Comparison of ENCODE assay signal across 19 cellular contexts in the genomic region with DNA sequence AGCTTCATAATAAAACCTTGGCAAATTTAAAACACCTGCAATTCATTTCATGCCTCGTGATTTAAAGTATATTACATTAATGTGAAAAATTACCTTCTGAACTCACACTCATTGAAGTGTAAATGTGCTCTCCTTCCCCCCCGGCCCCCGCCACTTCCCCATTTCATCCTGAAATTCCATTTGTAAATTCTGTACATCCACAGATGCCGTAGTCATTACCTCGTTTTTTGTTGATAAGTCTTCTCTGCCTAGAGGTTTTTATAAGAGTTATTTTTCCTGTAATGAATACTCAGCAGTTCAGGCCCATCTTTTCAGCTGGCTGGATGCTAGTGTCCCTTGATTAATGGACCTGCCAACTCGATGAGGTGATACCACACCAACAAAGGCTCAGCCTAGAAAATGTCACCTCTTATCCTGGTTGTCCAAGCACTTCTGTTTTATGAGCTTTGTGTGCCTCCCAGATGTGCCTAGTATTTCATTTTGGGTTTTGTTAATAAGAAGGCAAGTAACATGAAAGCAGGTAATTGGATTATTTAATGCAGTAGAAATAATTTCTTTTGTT.
DNase-seq lines count a peak whose midpoint lies in the region; FAIRE-seq lines count a peak whose summit lies in the region.
"Had no signal": no experiment of that assay in that cellular context is flagged by ENCODE, and none has a peak within 500 bp of the region (broad histone marks: within the 10 kb centered on the region; RNA-seq: fewer than 3 reads in every experiment).

No MANE protein-coding gene starts in this region.

- no peak for FAIRE-seq in RCC 7860 (lab: Jason Lieb, UNC)

- H3K4me1 Mint-ChIP-seq in activated T-cell treated with anti-CD3 and anti-CD28 coated beads, Interleukin-2, amount 50 U/mL, for 24 hours (ENCODE audit: low read depth), result peaks cover 8% of the 10 kb centered on the region

- peaks cover 15% of the 10 kb centered on the region for H3K27me3 Mint-ChIP-seq in activated T-cell treated with anti-CD3 and anti-CD28 coated beads, Interleukin-2, amount 50 U/mL, for 24 hours

- H3K4me3 Mint-ChIP-seq in activated T-cell treated with anti-CD3 and anti-CD28 coated beads, Interleukin-2, amount 50 U/mL, for 24 hours, result no peak overlapping the region
- H3K4me3 Mint-ChIP-seq: activated naive CD8-positive, alpha-beta T cell treated with anti-CD3 and anti-CD28 coated beads, Interleukin-2, amount 10 ng/mL, durations not matched to agents 7 days and 5 days; dendritic cell treated with granulocyte-macrophage colony-stimulating factor and Interleukin-4, amounts not matched to agents 40 ng/mL and 50 ng/mL, for 4 days; IgD-negative memory B cell; naive thymus-derived CD8-positive, alpha-beta T cell had no signal

- no peaks in the 10 kb centered on the region for H3K9me3 Mint-ChIP-seq in activated T-cell treated with anti-CD3 and anti-CD28 coated beads, Interleukin-2, amount 50 U/mL, for 24 hours
- H3K9me3 Mint-ChIP-seq: activated naive CD8-positive, alpha-beta T cell treated with anti-CD3 and anti-CD28 coated beads, Interleukin-2, amount 10 ng/mL, durations not matched to agents 7 days and 5 days; dendritic cell treated with granulocyte-macrophage colony-stimulating factor and Interleukin-4, amounts not matched to agents 40 ng/mL and 50 ng/mL, for 4 days; IgD-negative memory B cell; naive thymus-derived CD8-positive, alpha-beta T cell had no signal

- H3K27ac Mint-ChIP-seq in activated T-cell treated with anti-CD3 and anti-CD28 coated beads, Interleukin-2, amount 50 U/mL, for 24 hours, result no peak overlapping the region
- H3K27ac Mint-ChIP-seq: activated naive CD8-positive, alpha-beta T cell treated with anti-CD3 and anti-CD28 coated beads, Interleukin-2, amount 10 ng/mL, durations not matched to agents 7 days and 5 days; dendritic cell treated with granulocyte-macrophage colony-stimulating factor and Interleukin-4, amounts not matched to agents 40 ng/mL and 50 ng/mL, for 4 days; IgD-negative memory B cell; naive thymus-derived CD8-positive, alpha-beta T cell had no signal

- H3K36me3 Mint-ChIP-seq in activated T-cell treated with anti-CD3 and anti-CD28 coated beads, Interleukin-2, amount 50 U/mL, for 24 hours (ENCODE audit: low read depth), result no peaks in the 10 kb centered on the region
- H3K36me3 Mint-ChIP-seq: activated naive CD8-positive, alpha-beta T cell treated with anti-CD3 and anti-CD28 coated beads, Interleukin-2, amount 10 ng/mL, durations not matched to agents 7 days and 5 days; naive thymus-derived CD8-positive, alpha-beta T cell had no signal

- peak; percentile 34 for DNase-seq in EH (ENCODE audit: low read depth)
- peak; percentile 71 for DNase-seq in NCI-H1417 treated with DMSO at 0.1 percent for 48 hours (lab: John Stamatoyannopoulos, UW)
- DNase-seq in RCC 7860 (ENCODE audit: low spot score), result peak; percentile 7
- peak; percentile 96 for DNase-seq in left kidney (ENCODE audit: low read depth, low spot score)
- no peak for DNase-seq in activated gamma-delta T cell (lab: John Stamatoyannopoulos, UW)
- DNase-seq in NCI-H226, result no peak
- no peak for DNase-seq in activated T-cell treated with anti-CD3 and anti-CD28 coated beads, Interleukin-2, amount 50 U/mL, for 24 hours
- DNase-seq: activated naive CD8-positive, alpha-beta T cell treated with anti-CD3 and anti-CD28 coated beads, Interleukin-2, amount 10 ng/mL, durations not matched to agents 7 days and 5 days; activated T-cell treated with anti-CD3 and anti-CD28 coated beads, Interleukin-2, amount 50 U/mL, for 1 hour; Calu3; heart right ventricle; mammary epithelial cell; naive thymus-derived CD8-positive, alpha-beta T cell; NCI-H526 treated with DMSO at 0.1 percent for 48 hours; stimulated activated CD4-positive, alpha-beta T cell treated with anti-CD3 and anti-CD28 coated beads, Interleukin-4, amount 100 ng/mL, for 4 hours; stimulated activated CD8-positive, alpha-beta memory T cell treated with anti-CD3 and anti-CD28 coated beads, Interleukin-4, amount 100 ng/mL, for 48 hours; substantia nigra had no signal

Comparison
In these comparisons a context has a peak if more than half of its experiments do, and no peak if none do; other contexts are left out.
1. DNase-seq: peak in EH (single experiment), NCI-H1417 treated with DMSO at 0.1 percent for 48 hours (single experiment), RCC 7860 (single experiment) and left kidney (single experiment); none in activated gamma-delta T cell (single experiment), NCI-H226 (single experiment) and activated T-cell treated with anti-CD3 and anti-CD28 coated beads, Interleukin-2, amount 50 U/mL, for 24 hours (single experiment).